In genomic region chr1:203116048-203116810, GRCh38 we compare ENCODE assay signal across 1 cellular context.
TF ChIP-seq lines count a peak whose summit lies in the region.

No MANE protein-coding gene starts in this region.

TF ChIP-seq in K562, 482 proteins besides CTCF, POLR2A, EP300 and RAD21:
- no peak for TF ChIP-seq HCFC1 (IDR thresholded peaks at IDR 0.05; ENCODE audit: low read depth, low read length)
- TF ChIP-seq, protein P1, sequence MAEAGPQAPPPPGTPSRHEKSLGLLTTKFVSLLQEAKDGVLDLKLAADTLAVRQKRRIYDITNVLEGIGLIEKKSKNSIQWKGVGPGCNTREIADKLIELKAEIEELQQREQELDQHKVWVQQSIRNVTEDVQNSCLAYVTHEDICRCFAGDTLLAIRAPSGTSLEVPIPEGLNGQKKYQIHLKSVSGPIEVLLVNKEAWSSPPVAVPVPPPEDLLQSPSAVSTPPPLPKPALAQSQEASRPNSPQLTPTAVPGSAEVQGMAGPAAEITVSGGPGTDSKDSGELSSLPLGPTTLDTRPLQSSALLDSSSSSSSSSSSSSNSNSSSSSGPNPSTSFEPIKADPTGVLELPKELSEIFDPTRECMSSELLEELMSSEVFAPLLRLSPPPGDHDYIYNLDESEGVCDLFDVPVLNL (CRISPR knock-in tag; IDR thresholded peaks at IDR 0.05; ENCODE audit: low read depth), result peak; percentile 41; the same call in 1 of the 2 replicates
TF ChIP-seq in K562: peak in this region for 1.
